In the genomic region with DNA sequence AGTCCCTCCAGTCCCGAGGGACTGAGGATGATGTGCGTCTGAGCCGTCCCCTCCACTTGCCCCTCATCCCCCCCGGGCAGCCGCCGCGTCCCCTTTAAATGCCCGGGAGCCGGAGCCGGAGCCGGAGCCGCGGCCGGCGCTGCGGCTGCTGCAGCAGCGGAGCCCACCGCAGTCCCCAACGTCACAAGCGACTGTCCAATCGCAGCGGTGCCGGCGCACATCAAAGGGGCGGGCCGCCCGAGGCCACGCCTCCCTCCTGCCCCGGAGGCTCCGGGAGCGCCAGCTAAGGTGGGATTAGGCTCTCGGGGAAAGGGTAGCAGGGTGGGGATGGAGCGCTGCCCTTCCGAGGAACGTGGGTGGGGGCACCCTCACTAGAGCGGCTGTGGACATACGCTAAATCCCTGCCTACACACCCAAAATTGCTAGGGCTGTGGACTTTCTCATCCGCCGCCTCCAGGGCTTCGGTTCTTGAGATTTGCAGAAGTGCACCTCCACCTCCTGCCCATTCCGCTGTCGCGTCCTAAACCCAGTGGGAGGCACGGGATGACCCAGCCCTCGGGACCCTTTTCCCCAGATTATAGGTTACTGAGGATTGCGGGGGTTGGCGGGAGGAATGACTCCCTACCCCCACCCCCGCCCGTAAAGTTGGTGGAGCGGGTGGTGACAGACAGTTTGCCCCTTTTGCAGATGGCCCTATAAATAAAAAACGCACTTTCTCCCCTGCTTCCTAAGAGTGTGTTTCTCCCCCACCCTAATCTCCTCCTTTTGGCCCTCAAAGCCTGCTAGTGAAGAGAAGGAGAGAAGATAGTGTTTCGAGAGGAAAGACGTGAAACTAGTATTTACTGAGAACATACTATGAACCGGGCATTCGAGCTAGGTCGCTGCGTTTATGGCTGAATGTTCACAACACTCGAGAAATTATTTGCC, we compare ENCODE assay signal across 8 cellular contexts. TPM values are rescaled to one million over a fixed set of nuclear protein-coding genes. Genes with fewer than 3 reads are reported as not detected.
DNase-seq lines count a peak whose midpoint lies in the region; ATAC-seq and TF ChIP-seq lines count a peak whose summit lies in the region.

A gene with protein sequence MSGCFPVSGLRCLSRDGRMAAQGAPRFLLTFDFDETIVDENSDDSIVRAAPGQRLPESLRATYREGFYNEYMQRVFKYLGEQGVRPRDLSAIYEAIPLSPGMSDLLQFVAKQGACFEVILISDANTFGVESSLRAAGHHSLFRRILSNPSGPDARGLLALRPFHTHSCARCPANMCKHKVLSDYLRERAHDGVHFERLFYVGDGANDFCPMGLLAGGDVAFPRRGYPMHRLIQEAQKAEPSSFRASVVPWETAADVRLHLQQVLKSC (minus strand): TSS at position 152 of the 927 bp plus-strand sequence. CDS start 4,096 bp downstream, outside the sequence.

- no peaks in the 10 kb centered on the region for H3K9me3 Mint-ChIP-seq in CD4-positive, alpha-beta T cell

- no peaks in the 10 kb centered on the region for H3K9me2 ChIP-seq in OCI-LY7 (ENCODE audit: insufficient read depth, low read length)

- peak within 1 kb of the TSS; percentile 19 for H3K27ac Mint-ChIP-seq in CD4-positive, alpha-beta T cell

- peak within 1 kb of the TSS; percentile 17; the same call in 1 of the 2 replicates for H2AFZ ChIP-seq in OCI-LY7 (ENCODE audit: low read length)

- no peaks in the 10 kb centered on the region for H3K36me3 ChIP-seq in OCI-LY7 (ENCODE audit: insufficient read depth, low read length)
- no peaks in the 10 kb centered on the region for H3K36me3 ChIP-seq in esophagus muscularis mucosa

- BruUV-seq in OCI-LY7 (replicated peaks; lab: Mats Ljungman, UMichigan) = no TSS peak

- TF ChIP-seq EP300 in esophagus muscularis mucosa (IDR thresholded peaks at IDR 0.05) = no peak

- peak within 1 kb of the TSS; percentile 88 for H3K4me2 ChIP-seq in OCI-LY7 (ENCODE audit: low read length)

- peaks cover 9% of the 10 kb centered on the region for H3K4me1 ChIP-seq in OCI-LY7 (ENCODE audit: insufficient read depth, low read length, poor library complexity, severe bottlenecking)
- peaks cover 12 to 22% (median 21%) of the 10 kb centered on the region in 4 donors for H3K4me1 ChIP-seq in esophagus muscularis mucosa

- H4K20me1 ChIP-seq in OCI-LY7 (ENCODE audit: insufficient read depth, low read length) = no peaks in the 10 kb centered on the region

- no peaks in the 10 kb centered on the region for H3K9me3 ChIP-seq in CD4-positive, alpha-beta T cell (ENCODE audit: control insufficient read depth, low read length)
- H3K9me3 ChIP-seq in OCI-LY7 (ENCODE audit: low read length) (no peaks in the 10 kb centered on the region), esophagus muscularis mucosa (no peaks in the 10 kb centered on the region)

- H3K27ac ChIP-seq in CD4-positive, alpha-beta T cell (ENCODE audit: low read depth, low read length) = no peak within 1 kb of the TSS
- H3K27ac ChIP-seq in OCI-LY7 (ENCODE audit: low read depth, low read length, poor library complexity, severe bottlenecking) (no peak within 1 kb of the TSS), esophagus muscularis mucosa (replicated peaks in 1 of 4) (peak within 1 kb of the TSS in 1 of 4 donors; percentile 59)

- H3K36me3 Mint-ChIP-seq in CD4-positive, alpha-beta T cell (ENCODE audit: low read depth) = no peaks in the 10 kb centered on the region

- peaks cover 16% of the 10 kb centered on the region for H3K27me3 Mint-ChIP-seq in CD4-positive, alpha-beta T cell

- TF ChIP-seq CTCF in CD4-positive, alpha-beta T cell (IDR thresholded peaks at IDR 0.05) = no peak
- TF ChIP-seq CTCF in OCI-LY7 (conservative IDR thresholded peaks at IDR 0.05; ENCODE audit: low read length) (no peak), esophagus muscularis mucosa (IDR thresholded peaks at IDR 0.05) (peak in 1 of 3 experiments; percentile 10)

- H3K27me3 ChIP-seq in CD4-positive, alpha-beta T cell (ENCODE audit: control insufficient read depth, insufficient read depth, low read length) = peaks cover 16% of the 10 kb centered on the region
- H3K27me3 ChIP-seq in esophagus muscularis mucosa = peaks cover 0 to 20% (median 4%) of the 10 kb centered on the region in 4 donors

- ATAC-seq in CD4-positive, alpha-beta T cell (ENCODE audit: poor library complexity) = peak; percentile 93
- peak; percentile 83 for ATAC-seq in GM19455 (IDR thresholded peaks at IDR 0.05; ENCODE audit: unreplicated experiment)

- no peaks in the 10 kb centered on the region for H3K79me2 ChIP-seq in OCI-LY7 (ENCODE audit: insufficient read depth, low read depth, low read length)

- peak within 1 kb of the TSS; percentile 84 for H3K4me3 Mint-ChIP-seq in CD4-positive, alpha-beta T cell

- peaks cover 11% of the 10 kb centered on the region for H3K4me1 Mint-ChIP-seq in CD4-positive, alpha-beta T cell (ENCODE audit: low read depth)

- WGBS in esophagus muscularis mucosa = 9% methylated on average over 18 of the region's 58 CpGs

- CTCF ChIA-PET in CD4-positive, alpha-beta T cell (lab: Charles Lee) = interaction anchor here (1.9 kb wide), 1 partner anchor 51 kb away, joined by 7 read pairs; no protein-coding TSS in a partner anchor
- CTCF ChIA-PET in OCI-LY7 (lab: Charles Lee; ENCODE audit: unreplicated experiment) = interaction anchor here (0.9 kb wide), 1 partner anchor 48 kb away, joined by 3 read pairs; no protein-coding TSS in a partner anchor

- DNase-seq in CD4-positive, alpha-beta T cell = peak; percentile 70 to 87 (median 80)
- peak; percentile 34 for DNase-seq in HS-27A (ENCODE audit: low read depth)
- DNase-seq in OCI-LY7 (ENCODE audit: low spot score) = peak; percentile 90
- DNase-seq in activated T-cell treated with anti-CD3 and anti-CD28 coated beads, Interleukin-2, amount 50 U/mL, for 1 hour = peak; percentile 89
- no peak for DNase-seq in esophagus muscularis mucosa (ENCODE audit: extremely low spot score)
- peak; percentile 88 for DNase-seq in myocyte (ENCODE audit: low read depth)
- DNase-seq in stimulated activated CD8-positive, alpha-beta memory T cell treated with anti-CD3 and anti-CD28 coated beads, Interleukin-7, amount 100 ng/mL, for 24 hours (ENCODE audit: low read depth) = peak; percentile 70

- H3K4me3 ChIP-seq in OCI-LY7 (ENCODE audit: low read depth, low read length, poor library complexity, severe bottlenecking) = peak within 1 kb of the TSS; percentile 67
- H3K4me3 ChIP-seq in esophagus muscularis mucosa = peak within 1 kb of the TSS; percentile 61 to 68 (median 64)

- POLR2A ChIA-PET in CD4-positive, alpha-beta T cell (lab: Charles Lee) = interaction anchor here (0.7 to 1.4 kb wide), 3 partner anchors 13 to 39 kb away, joined by 3 to 6 read pairs (median 4); no protein-coding TSS in a partner anchor
- POLR2A ChIA-PET in OCI-LY7 (lab: Charles Lee) = no interaction called here

- intact Hi-C loops in CD4-positive, alpha-beta T cell (cut with DNase I, micrococcal nuclease) = loop anchor here in 1 of 2 experiments (2.0 to 5.0 kb wide), 2 partner anchors 38 to 61 kb away; no protein-coding TSS in a partner anchor
- intact Hi-C loops in OCI-LY7 (cut with micrococcal nuclease; ENCODE audit: unreplicated experiment) = loop anchor here (5.0 kb wide), 1 partner anchor 161 kb away; no protein-coding TSS in a partner anchor
- intact Hi-C loops in esophagus muscularis mucosa (cut with DNase I) = loop anchor here (2.0 kb wide), 1 partner anchor 38 kb away; no protein-coding TSS in a partner anchor

- no peak for TF ChIP-seq POLR2A in esophagus muscularis mucosa (IDR thresholded peaks at IDR 0.05; ENCODE audit: low read depth)

RNA-seq across cellular contexts. Expression of the gene that starts here (rescaled TPM):
- total RNA-seq in CD4-positive, alpha-beta T cell = not detected
- not detected in 2 replicates for total RNA-seq in OCI-LY7 (2014; rRNA removed; shearing (Covaris generic))
- total RNA-seq in OCI-LY7 (2022) (not detected in 2 replicates), esophagus muscularis mucosa (1 to 10 TPM in 3 of 4 donors, not detected in 1; 1.2 to 1.5 (median 1.4) TPM), myocyte (12.0 and 22.4 TPM in 2 replicates)
- polyA plus RNA-seq in myocyte (2012) = 3.7 TPM

Comparison
In these comparisons a context has a peak if more than half of its experiments do, and no peak if none do; other contexts are left out.
1. Peak in DNase-seq and ATAC-seq in CD4-positive, alpha-beta T cell; RNA of the gene not detected or under 1 TPM.
2. Peak in DNase-seq, H3K4me3 ChIP-seq and H3K4me2 ChIP-seq in OCI-LY7; RNA of the gene not detected or under 1 TPM.